In genomic region chr10:1535337-1535957, GRCh38 we compare ENCODE assay signal across 17 cellular contexts.
DNase-seq lines count a peak whose midpoint lies in the region; FAIRE-seq and TF ChIP-seq lines count a peak whose summit lies in the region.
"Had no signal": no experiment of that assay in that cellular context is flagged by ENCODE, and none has a peak within 500 bp of the region (broad histone marks: within the 10 kb centered on the region; RNA-seq: fewer than 3 reads in every experiment).

No MANE protein-coding gene starts in this region.

- H3K4me3 Mint-ChIP-seq in type B pancreatic cell: no peak overlapping the region
- H3K4me3 Mint-ChIP-seq: CD4-positive, alpha-beta T cell had no signal

- H3K4me1 Mint-ChIP-seq in type B pancreatic cell (ENCODE audit: unreplicated experiment): peaks cover 6% of the 10 kb centered on the region

- H4K20me1 ChIP-seq in OCI-LY1 (ENCODE audit: insufficient read depth, low read length): no peaks in the 10 kb centered on the region
- no peaks in the 10 kb centered on the region for H4K20me1 ChIP-seq in osteoblast (ENCODE audit: insufficient read depth, low read length)

- no peaks in the 10 kb centered on the region for H3K9me2 ChIP-seq in OCI-LY1 (ENCODE audit: low read depth, low read length)

- H3K4me3 ChIP-seq in OCI-LY1 (ENCODE audit: low read depth, low read length, poor library complexity, severe bottlenecking): no peak overlapping the region
- H3K4me3 ChIP-seq in kidney (ENCODE audit: low read length in 2 of 2): no peak overlapping the region
- no peak overlapping the region for H3K4me3 ChIP-seq in osteoblast (ENCODE audit: insufficient read depth, low read length)
- H3K4me3 ChIP-seq: BLaER1 treated with 17β-estradiol and CSF1 and Interleukin-3, amounts not matched to agents 10 nM and 100 nM; GM12878; HAP-1 had no signal

- H2AFZ ChIP-seq in OCI-LY1 (ENCODE audit: low read length): no peak overlapping the region
- no peak overlapping the region for H2AFZ ChIP-seq in osteoblast (ENCODE audit: low read length)

- intact Hi-C loops in kidney (cut with DNase I): no loop called here

- no peaks in the 10 kb centered on the region for H3F3A ChIP-seq in OCI-LY1 (ENCODE audit: insufficient read depth, low read length)

- H3K27me3 ChIP-seq in OCI-LY1 (ENCODE audit: insufficient read depth, low read length) (no peaks in the 10 kb centered on the region), osteoblast (ENCODE audit: insufficient read depth, low read length) (no peaks in the 10 kb centered on the region)

- H3K9me3 Mint-ChIP-seq in type B pancreatic cell: no peaks in the 10 kb centered on the region
- H3K9me3 Mint-ChIP-seq: CD4-positive, alpha-beta T cell had no signal

- no peaks in the 10 kb centered on the region for H3K36me3 Mint-ChIP-seq in type B pancreatic cell

- H3K27ac Mint-ChIP-seq in type B pancreatic cell: peak overlapping the region; percentile 43
- H3K27ac Mint-ChIP-seq: CD4-positive, alpha-beta T cell had no signal

- H3K79me2 ChIP-seq in OCI-LY1 (ENCODE audit: insufficient read depth, low read length) (no peaks in the 10 kb centered on the region), osteoblast (ENCODE audit: insufficient read depth, low read length) (no peaks in the 10 kb centered on the region)

- H3K27ac ChIP-seq in OCI-LY1 (ENCODE audit: low read depth, low read length, poor library complexity, severe bottlenecking): peak overlapping the region; percentile 86
- H3K27ac ChIP-seq in kidney (ENCODE audit: low read depth in 2 of 2, low read length in 2 of 2): no peak overlapping the region
- no peak overlapping the region for H3K27ac ChIP-seq in osteoblast (ENCODE audit: low read depth, low read length)
- H3K27ac ChIP-seq: BLaER1 treated with 17β-estradiol and CSF1 and Interleukin-3, amounts not matched to agents 10 nM and 100 nM had no signal

- no peak overlapping the region for H3K4me2 ChIP-seq in OCI-LY1 (ENCODE audit: low read length)
- H3K4me2 ChIP-seq in osteoblast (ENCODE audit: insufficient read depth, low read length): no peak overlapping the region
- H3K4me2 ChIP-seq: BLaER1 treated with 17β-estradiol and CSF1 and Interleukin-3, amounts not matched to agents 10 nM and 100 nM had no signal

- peaks cover 51% of the 10 kb centered on the region for H3K27me3 Mint-ChIP-seq in type B pancreatic cell

- TF ChIP-seq CTCF in OCI-LY1 (IDR thresholded peaks at IDR 0.05; ENCODE audit: low read length) (no peak), kidney (IDR thresholded peaks at IDR 0.05; ENCODE audit: borderline replicate concordance, extremely low read depth, insufficient read depth) (no peak), osteoblast (IDR thresholded peaks at IDR 0.05; ENCODE audit: extremely low read depth, low read depth, low read length) (no peak), type B pancreatic cell (conservative IDR thresholded peaks at IDR 0.05) (no peak)

- no peak for FAIRE-seq in kidney (lab: Jason Lieb, UNC)
- FAIRE-seq: GM12878, GM18507, GM19239, H1 had no signal

- peaks cover 75% of the 10 kb centered on the region for H3K4me1 ChIP-seq in OCI-LY1 (ENCODE audit: insufficient read depth, low read length, severe bottlenecking)
- no peaks in the 10 kb centered on the region for H3K4me1 ChIP-seq in kidney (ENCODE audit: control insufficient read depth in 1 of 2, insufficient read depth in 1 of 2, low read depth in 1 of 2, low read length in 2 of 2)
- no peaks in the 10 kb centered on the region for H3K4me1 ChIP-seq in osteoblast (ENCODE audit: insufficient read depth, low read length)
- H3K4me1 ChIP-seq: HAP-1 had no signal

- H3K9me3 ChIP-seq in OCI-LY1 (ENCODE audit: low read length) (no peaks in the 10 kb centered on the region), kidney (ENCODE audit: control insufficient read depth in 1 of 2, low read length in 2 of 2) (no peaks in the 10 kb centered on the region), osteoblast (ENCODE audit: low read depth, low read length) (no peaks in the 10 kb centered on the region)
- H3K9me3 ChIP-seq: BLaER1 treated with 17β-estradiol and CSF1 and Interleukin-3, amounts not matched to agents 10 nM and 100 nM; HAP-1 had no signal

- H3K36me3 ChIP-seq in OCI-LY1 (ENCODE audit: insufficient read depth, low read length): no peaks in the 10 kb centered on the region
- H3K36me3 ChIP-seq in kidney (ENCODE audit: control insufficient read depth in 1 of 2, insufficient read depth in 2 of 2, low read length in 2 of 2): no peaks in the 10 kb centered on the region
- no peaks in the 10 kb centered on the region for H3K36me3 ChIP-seq in osteoblast (ENCODE audit: insufficient read depth, low read length)
- H3K36me3 ChIP-seq: BLaER1 treated with 17β-estradiol and CSF1 and Interleukin-3, amounts not matched to agents 10 nM and 100 nM; HAP-1 had no signal

- DNase-seq in kidney: peak; percentile 46
- peak; percentile 18 for DNase-seq in osteoblast (ENCODE audit: insufficient read length, low spot score, missing footprints)
- no peak for DNase-seq in type B pancreatic cell (ENCODE audit: extremely low spot score, unreplicated experiment)
- DNase-seq in NK-92 (lab: John Stamatoyannopoulos, UW; ENCODE audit: unreplicated experiment): no peak
- DNase-seq in hypothalamus (lab: John Stamatoyannopoulos, UW): no peak
- DNase-seq in NCI-H1436 (lab: John Stamatoyannopoulos, UW): no peak
- DNase-seq: ACHN; Calu3; CD4-positive, alpha-beta T cell; DMS 273 treated with DMSO at 0.1 percent for 48 hours had no signal

- H3K9ac ChIP-seq in OCI-LY1 (ENCODE audit: low read length) (no peak overlapping the region), kidney (ENCODE audit: low read length in 2 of 2) (no peak overlapping the region)
- H3K9ac ChIP-seq: BLaER1 treated with 17β-estradiol and CSF1 and Interleukin-3, amounts not matched to agents 10 nM and 100 nM had no signal

Comparison
In these comparisons a context has a peak if more than half of its experiments do, and no peak if none do; other contexts are left out.
1. DNase-seq: peak in kidney (single experiment) and osteoblast (single experiment); none in type B pancreatic cell (single experiment), NK-92 (single experiment), hypothalamus (0 of 51) and NCI-H1436 (single experiment).